In genomic region chr2:73899801-73900336, GRCh38 we compare ENCODE assay signal across 21 cellular contexts. TPM values are rescaled to one million over a fixed set of nuclear protein-coding genes. Genes with fewer than 3 reads are reported as not detected.
"Had no signal": no experiment of that assay in that cellular context is flagged by ENCODE, and none has a peak within 500 bp of the region (broad histone marks: within the 10 kb centered on the region; RNA-seq: fewer than 3 reads in every experiment).

No MANE protein-coding gene starts in this region.

- H3K4me2 ChIP-seq: smooth muscle cell had no signal

- H3K27ac Mint-ChIP-seq: activated CD4-positive, alpha-beta T cell treated with anti-CD3 and anti-CD28 coated beads for 36 hours; activated naive CD4-positive, alpha-beta T cell treated with anti-CD3 and anti-CD28 coated beads for 36 hours; activated T-helper 17 cell treated with anti-CD3 and anti-CD28 coated beads, Interleukin-2, amount 50 U/mL, for 72 hours; brain; naive B cell; stimulated activated effector memory CD8-positive, alpha-beta T cell treated with anti-CD3 and anti-CD28 coated beads, Interleukin-12 subunit alpha, Interleukin-12 subunit beta, amount 100 ng/mL, for 72 hours had no signal

- H3K36me3 Mint-ChIP-seq: brain, naive B cell had no signal

- H3K4me3 Mint-ChIP-seq: activated CD4-positive, alpha-beta T cell treated with anti-CD3 and anti-CD28 coated beads for 36 hours; activated naive CD4-positive, alpha-beta T cell treated with anti-CD3 and anti-CD28 coated beads for 36 hours; activated T-helper 17 cell treated with anti-CD3 and anti-CD28 coated beads, Interleukin-2, amount 50 U/mL, for 72 hours; brain; naive B cell; neural crest cell; stimulated activated effector memory CD8-positive, alpha-beta T cell treated with anti-CD3 and anti-CD28 coated beads, Interleukin-12 subunit alpha, Interleukin-12 subunit beta, amount 100 ng/mL, for 72 hours had no signal

- H3K9me3 Mint-ChIP-seq: activated naive CD4-positive, alpha-beta T cell treated with anti-CD3 and anti-CD28 coated beads for 36 hours; activated T-helper 17 cell treated with anti-CD3 and anti-CD28 coated beads, Interleukin-2, amount 50 U/mL, for 72 hours; brain; naive B cell; neural crest cell; stimulated activated effector memory CD8-positive, alpha-beta T cell treated with anti-CD3 and anti-CD28 coated beads, Interleukin-12 subunit alpha, Interleukin-12 subunit beta, amount 100 ng/mL, for 72 hours had no signal

- H3K4me3 ChIP-seq: colonic mucosa, gastrocnemius medialis, heart right ventricle, left ventricle myocardium inferior, ovary, right lobe of liver, smooth muscle cell had no signal

- H3K4me1 ChIP-seq: colonic mucosa, gastrocnemius medialis, left ventricle myocardium inferior, right lobe of liver had no signal

- H3K36me3 ChIP-seq: colonic mucosa, gastrocnemius medialis, heart right ventricle, left ventricle myocardium inferior, ovary, right lobe of liver had no signal

- H3K9me3 ChIP-seq: colonic mucosa, gastrocnemius medialis, heart right ventricle, left ventricle myocardium inferior, ovary, right lobe of liver had no signal

- ATAC-seq: activated CD4-positive, alpha-beta T cell treated with anti-CD3 and anti-CD28 coated beads for 36 hours; activated T-helper 17 cell treated with anti-CD3 and anti-CD28 coated beads, Interleukin-2, amount 50 U/mL, for 72 hours; gastrocnemius medialis; heart right ventricle; right lobe of liver; stimulated activated effector memory CD8-positive, alpha-beta T cell treated with anti-CD3 and anti-CD28 coated beads, Interleukin-12 subunit alpha, Interleukin-12 subunit beta, amount 100 ng/mL, for 72 hours had no signal

- H3K27ac ChIP-seq: colonic mucosa, gastrocnemius medialis, heart right ventricle, left ventricle myocardium inferior, ovary, right lobe of liver had no signal

- H3K27me3 ChIP-seq: colonic mucosa, gastrocnemius medialis, ovary, right lobe of liver had no signal

- DNase-seq: activated CD4-positive, alpha-beta T cell treated with anti-CD3 and anti-CD28 coated beads for 36 hours; activated CD4-positive, alpha-beta T cell treated with anti-CD3 and anti-CD28 coated beads, Interleukin-2, amount 50 U/mL, for 48 hours; activated naive CD4-positive, alpha-beta T cell treated with anti-CD3 and anti-CD28 coated beads for 36 hours; central memory CD4-positive, alpha-beta T cell; colonic mucosa; erythroblast; gastrocnemius medialis; heart right ventricle; left ventricle myocardium inferior; mammary epithelial cell; naive B cell; ovary; right lobe of liver; stimulated activated CD4-positive, alpha-beta T cell treated with anti-CD3 and anti-CD28 coated beads, Interleukin-4, amount 100 ng/mL, for 24 hours had no signal

- H3K27me3 Mint-ChIP-seq: activated CD4-positive, alpha-beta T cell treated with anti-CD3 and anti-CD28 coated beads for 36 hours had no signal

RNA-seq across cellular contexts. Expression of gene ACTG2, which starts 7.1 kb away (rescaled TPM):
- total RNA-seq: activated naive CD4-positive, alpha-beta T cell treated with anti-CD3 and anti-CD28 coated beads for 36 hours; activated T-helper 17 cell treated with anti-CD3 and anti-CD28 coated beads, Interleukin-2, amount 50 U/mL, for 72 hours; neural crest cell; pulmonary artery endothelial cell; T-helper 2 cell treated with Interferon-gamma antibody and Interleukin-4, amounts not matched to agents 100 ng/mL and 5 ng/mL, for 36 hours had no signal
